27 cellular contexts compared by ENCODE assay signal in genomic region chr13:54614729-54615128, GRCh38.
A peak's percentile ranks its signal among the peaks of the same experiment; 100 is the strongest.
DNase-seq lines count a peak whose midpoint lies in the region; ATAC-seq and TF ChIP-seq lines count a peak whose summit lies in the region.
"Had no signal": no experiment of that assay in that cellular context is flagged by ENCODE, and none has a peak within 500 bp of the region (broad histone marks: within the 10 kb centered on the region; RNA-seq: fewer than 3 reads in every experiment).

No MANE protein-coding gene starts in this region.

- no peaks in the 10 kb centered on the region for H4K20me1 ChIP-seq in neural progenitor cell (ENCODE audit: low read depth)

- H3K4me1 ChIP-seq in neural progenitor cell, result peaks cover 20% of the 10 kb centered on the region
- H3K4me1 ChIP-seq: body of pancreas, left lung, psoas muscle, upper lobe of left lung had no signal

- H2AFZ ChIP-seq in neural progenitor cell (replicated peaks), result no peak overlapping the region

- peaks cover 9% of the 10 kb centered on the region for H3K4me1 Mint-ChIP-seq in neural progenitor cell
- no peaks in the 10 kb centered on the region for H3K4me1 Mint-ChIP-seq in CD4-positive, alpha-beta T cell (ENCODE audit: low read depth)
- H3K4me1 Mint-ChIP-seq in activated CD8-positive, alpha-beta memory T cell treated with anti-CD3 and anti-CD28 coated beads, Interleukin-2, amount 10 ng/mL, durations not matched to agents 7 days and 5 days, result no peaks in the 10 kb centered on the region
- peaks cover 3% of the 10 kb centered on the region for H3K4me1 Mint-ChIP-seq in progenitor cell of endocrine pancreas (ENCODE audit: low read depth)
- H3K4me1 Mint-ChIP-seq: activated CD4-positive, alpha-beta memory T cell treated with anti-CD3 and anti-CD28 coated beads, Interleukin-2, amount 10 ng/mL, durations not matched to agents 7 days and 5 days; central memory CD8-positive, alpha-beta T cell; stimulated activated effector memory CD8-positive, alpha-beta T cell treated with anti-CD3 and anti-CD28 coated beads, Interleukin-12 subunit alpha, Interleukin-12 subunit beta, amount 100 ng/mL, for 72 hours had no signal

- H3K4me3 Mint-ChIP-seq in neural progenitor cell (no peak overlapping the region), progenitor cell of endocrine pancreas (ENCODE audit: low read depth) (no peak overlapping the region)
- no peak overlapping the region for H3K4me3 Mint-ChIP-seq in CD4-positive, alpha-beta T cell
- no peak overlapping the region for H3K4me3 Mint-ChIP-seq in activated CD8-positive, alpha-beta memory T cell treated with anti-CD3 and anti-CD28 coated beads, Interleukin-2, amount 10 ng/mL, durations not matched to agents 7 days and 5 days
- H3K4me3 Mint-ChIP-seq: activated CD4-positive, alpha-beta memory T cell treated with anti-CD3 and anti-CD28 coated beads, Interleukin-2, amount 10 ng/mL, durations not matched to agents 7 days and 5 days; activated naive CD4-positive, alpha-beta T cell treated with anti-CD3 and anti-CD28 coated beads for 36 hours; activated T-helper 1 cell treated with anti-CD3 and anti-CD28 coated beads, Interleukin-12 subunit alpha, Interleukin-12 subunit beta, Interleukin-2, Interleukin-4 antibody, amounts not matched to agents 30 ng/mL and 10 ng/mL and 1 ng/mL, durations not matched to agents 14 hours and 24 hours and 36 hours; central memory CD8-positive, alpha-beta T cell; stimulated activated effector memory CD8-positive, alpha-beta T cell treated with anti-CD3 and anti-CD28 coated beads, Interleukin-12 subunit alpha, Interleukin-12 subunit beta, amount 100 ng/mL, for 72 hours had no signal

- peak overlapping the region; percentile 14 for H3K4me2 ChIP-seq in neural progenitor cell

- no peaks in the 10 kb centered on the region for H3K36me3 Mint-ChIP-seq in neural progenitor cell
- H3K36me3 Mint-ChIP-seq in CD4-positive, alpha-beta T cell (ENCODE audit: low read depth), result no peaks in the 10 kb centered on the region
- H3K36me3 Mint-ChIP-seq in activated CD8-positive, alpha-beta memory T cell treated with anti-CD3 and anti-CD28 coated beads, Interleukin-2, amount 10 ng/mL, durations not matched to agents 7 days and 5 days, result no peaks in the 10 kb centered on the region
- no peaks in the 10 kb centered on the region for H3K36me3 Mint-ChIP-seq in progenitor cell of endocrine pancreas (ENCODE audit: insufficient read depth)
- H3K36me3 Mint-ChIP-seq: stimulated activated effector memory CD8-positive, alpha-beta T cell treated with anti-CD3 and anti-CD28 coated beads, Interleukin-12 subunit alpha, Interleukin-12 subunit beta, amount 100 ng/mL, for 72 hours had no signal

- H3K27ac Mint-ChIP-seq in neural progenitor cell, result no peak overlapping the region
- H3K27ac Mint-ChIP-seq in CD4-positive, alpha-beta T cell, result no peak overlapping the region
- no peak overlapping the region for H3K27ac Mint-ChIP-seq in activated CD8-positive, alpha-beta memory T cell treated with anti-CD3 and anti-CD28 coated beads, Interleukin-2, amount 10 ng/mL, durations not matched to agents 7 days and 5 days
- no peak overlapping the region for H3K27ac Mint-ChIP-seq in progenitor cell of endocrine pancreas
- H3K27ac Mint-ChIP-seq: activated CD4-positive, alpha-beta memory T cell treated with anti-CD3 and anti-CD28 coated beads, Interleukin-2, amount 10 ng/mL, durations not matched to agents 7 days and 5 days; activated naive CD4-positive, alpha-beta T cell treated with anti-CD3 and anti-CD28 coated beads for 36 hours; activated T-helper 1 cell treated with anti-CD3 and anti-CD28 coated beads, Interleukin-12 subunit alpha, Interleukin-12 subunit beta, Interleukin-2, Interleukin-4 antibody, amounts not matched to agents 30 ng/mL and 10 ng/mL and 1 ng/mL, durations not matched to agents 14 hours and 24 hours and 36 hours; stimulated activated effector memory CD8-positive, alpha-beta T cell treated with anti-CD3 and anti-CD28 coated beads, Interleukin-12 subunit alpha, Interleukin-12 subunit beta, amount 100 ng/mL, for 72 hours had no signal

- no peak for ATAC-seq in CD4-positive, alpha-beta T cell (ENCODE audit: poor library complexity)
- ATAC-seq in activated CD8-positive, alpha-beta memory T cell treated with anti-CD3 and anti-CD28 coated beads, Interleukin-2, amount 10 ng/mL, durations not matched to agents 7 days and 5 days, result no peak
- no peak for ATAC-seq in HG03196 (IDR thresholded peaks at IDR 0.05; ENCODE audit: unreplicated experiment)
- ATAC-seq: body of pancreas; GM12878; left lung; psoas muscle; stimulated activated effector memory CD8-positive, alpha-beta T cell treated with anti-CD3 and anti-CD28 coated beads, Interleukin-12 subunit alpha, Interleukin-12 subunit beta, amount 100 ng/mL, for 72 hours had no signal

- peak; percentile 80 for DNase-seq in NCI-H1092 treated with DMSO at 0.1 percent for 48 hours (lab: John Stamatoyannopoulos, UW)
- peak; percentile 27 for DNase-seq in NCI-H2081 treated with DMSO at 0.1 percent for 48 hours (lab: John Stamatoyannopoulos, UW)
- peak; percentile 9 for DNase-seq in NCI-H774 (lab: John Stamatoyannopoulos, UW)
- DNase-seq in neural progenitor cell (ENCODE audit: low spot score), result peak; percentile 16
- DNase-seq in CD4-positive, alpha-beta T cell, result no peak
- DNase-seq in activated CD8-positive, alpha-beta memory T cell treated with anti-CD3 and anti-CD28 coated beads, Interleukin-2, amount 10 ng/mL, durations not matched to agents 7 days and 5 days, result no peak
- no peak for DNase-seq in progenitor cell of endocrine pancreas (ENCODE audit: low spot score, unreplicated experiment)
- DNase-seq: activated CD4-positive, alpha-beta memory T cell treated with anti-CD3 and anti-CD28 coated beads, Interleukin-2, amount 10 ng/mL, durations not matched to agents 7 days and 5 days; activated CD8-positive, alpha-beta memory T cell treated with anti-CD3 and anti-CD28 coated beads, Interleukin-2, amount 50 U/mL, for 48 hours; activated naive CD4-positive, alpha-beta T cell treated with anti-CD3 and anti-CD28 coated beads for 36 hours; body of pancreas; erythroblast; KBM-7; mesendoderm; NCI-H1105; psoas muscle; Right ventricle myocardium superior; stimulated activated CD4-positive, alpha-beta T cell treated with anti-CD3 and anti-CD28 coated beads, Interleukin-4, amount 100 ng/mL, for 4 hours; T-helper 2 cell; upper lobe of left lung had no signal

- intact Hi-C loops in CD4-positive, alpha-beta T cell (cut with DNase I, micrococcal nuclease), result no loop called here

- no peak overlapping the region for H3K4me3 ChIP-seq in neural progenitor cell
- H3K4me3 ChIP-seq: body of pancreas, GM12878, left lung, psoas muscle, upper lobe of left lung had no signal

- H3K9me3 Mint-ChIP-seq in neural progenitor cell (no peaks in the 10 kb centered on the region), progenitor cell of endocrine pancreas (ENCODE audit: low read depth) (no peaks in the 10 kb centered on the region)
- H3K9me3 Mint-ChIP-seq in CD4-positive, alpha-beta T cell, result peaks cover 19% of the 10 kb centered on the region
- H3K9me3 Mint-ChIP-seq in activated CD8-positive, alpha-beta memory T cell treated with anti-CD3 and anti-CD28 coated beads, Interleukin-2, amount 10 ng/mL, durations not matched to agents 7 days and 5 days (ENCODE audit: low read depth), result peaks cover 10% of the 10 kb centered on the region

- H3K9ac ChIP-seq in neural progenitor cell, result no peak overlapping the region

- TF ChIP-seq CTCF in neural progenitor cell (IDR thresholded peaks at IDR 0.05) (no peak), progenitor cell of endocrine pancreas (IDR thresholded peaks at IDR 0.05; ENCODE audit: unreplicated experiment) (no peak)
- TF ChIP-seq CTCF in CD4-positive, alpha-beta T cell (IDR thresholded peaks at IDR 0.05), result no peak

- no peaks in the 10 kb centered on the region for H3K9me3 ChIP-seq in neural progenitor cell (ENCODE audit: low read depth)
- H3K9me3 ChIP-seq in CD4-positive, alpha-beta T cell (ENCODE audit: control insufficient read depth, low read length), result no peaks in the 10 kb centered on the region
- H3K9me3 ChIP-seq: body of pancreas, left lung, neutrophil, psoas muscle, upper lobe of left lung had no signal

- H3K79me2 ChIP-seq in neural progenitor cell (ENCODE audit: low read depth), result no peaks in the 10 kb centered on the region

- no peaks in the 10 kb centered on the region for H3K27me3 Mint-ChIP-seq in neural progenitor cell (ENCODE audit: insufficient read depth, low read depth)
- H3K27me3 Mint-ChIP-seq in CD4-positive, alpha-beta T cell, result no peaks in the 10 kb centered on the region
- H3K27me3 Mint-ChIP-seq in activated CD8-positive, alpha-beta memory T cell treated with anti-CD3 and anti-CD28 coated beads, Interleukin-2, amount 10 ng/mL, durations not matched to agents 7 days and 5 days, result no peaks in the 10 kb centered on the region
- H3K27me3 Mint-ChIP-seq in progenitor cell of endocrine pancreas, result no peaks in the 10 kb centered on the region
- H3K27me3 Mint-ChIP-seq: activated CD4-positive, alpha-beta memory T cell treated with anti-CD3 and anti-CD28 coated beads, Interleukin-2, amount 10 ng/mL, durations not matched to agents 7 days and 5 days; central memory CD8-positive, alpha-beta T cell had no signal

- no peaks in the 10 kb centered on the region for H3K36me3 ChIP-seq in neural progenitor cell
- H3K36me3 ChIP-seq: left lung, neutrophil, upper lobe of left lung had no signal

- H3K27me3 ChIP-seq in neural progenitor cell, result no peaks in the 10 kb centered on the region
- H3K27me3 ChIP-seq in CD4-positive, alpha-beta T cell (ENCODE audit: control insufficient read depth, insufficient read depth, low read length), result no peaks in the 10 kb centered on the region
- H3K27me3 ChIP-seq: body of pancreas, left lung, neutrophil, upper lobe of left lung had no signal

- H3F3A ChIP-seq in neural progenitor cell (ENCODE audit: low read depth), result no peaks in the 10 kb centered on the region

- POLR2A ChIA-PET in CD4-positive, alpha-beta T cell (lab: Charles Lee), result no interaction called here

- no peak overlapping the region for H3K27ac ChIP-seq in neural progenitor cell
- no peak overlapping the region for H3K27ac ChIP-seq in CD4-positive, alpha-beta T cell (ENCODE audit: low read depth, low read length)
- H3K27ac ChIP-seq: body of pancreas, left lung, neutrophil, psoas muscle, upper lobe of left lung had no signal

- CTCF ChIA-PET in CD4-positive, alpha-beta T cell (lab: Charles Lee), result no interaction called here
- CTCF ChIA-PET in activated CD8-positive, alpha-beta memory T cell treated with anti-CD3 and anti-CD28 coated beads, Interleukin-2, amount 10 ng/mL, durations not matched to agents 7 days and 5 days (lab: Charles Lee), result no interaction called here

Comparison
In these comparisons a context has a peak if more than half of its experiments do, and no peak if none do; other contexts are left out.
1. DNase-seq: peak in NCI-H1092 treated with DMSO at 0.1 percent for 48 hours (single experiment), NCI-H2081 treated with DMSO at 0.1 percent for 48 hours (single experiment), NCI-H774 (single experiment) and neural progenitor cell (single experiment); none in CD4-positive, alpha-beta T cell (0 of 10), activated CD8-positive, alpha-beta memory T cell treated with anti-CD3 and anti-CD28 coated beads, Interleukin-2, amount 10 ng/mL, durations not matched to agents 7 days and 5 days (single experiment) and progenitor cell of endocrine pancreas (single experiment).